In genomic region chr5:180466316-180466715, GRCh38 we compare ENCODE assay signal across 29 cellular contexts.
"Had no signal": no experiment of that assay in that cellular context is flagged by ENCODE, and none has a peak within 500 bp of the region (broad histone marks: within the 10 kb centered on the region; RNA-seq: fewer than 3 reads in every experiment).

No MANE protein-coding gene starts in this region.

- H3K27me3 ChIP-seq: body of pancreas, breast epithelium, Peyer's patch had no signal

- ATAC-seq: activated naive CD4-positive, alpha-beta T cell treated with anti-CD3 and anti-CD28 coated beads, Interleukin-2, amount 50 U/mL, for 72 hours; activated T-cell treated with anti-CD3 and anti-CD28 coated beads, Interleukin-2, amount 50 U/mL, for 4 hours; body of pancreas had no signal

- H3K9me3 ChIP-seq: adrenal gland, body of pancreas, breast epithelium, Peyer's patch had no signal

- H3K27ac ChIP-seq: adrenal gland, body of pancreas, breast epithelium, Peyer's patch, WERI-Rb-1 had no signal

- H3K4me3 Mint-ChIP-seq: activated CD4-positive, alpha-beta memory T cell treated with anti-CD3 and anti-CD28 coated beads, Interleukin-2, amount 10 ng/mL, durations not matched to agents 7 days and 5 days; activated naive CD4-positive, alpha-beta T cell treated with anti-CD3 and anti-CD28 coated beads for 36 hours; activated T-cell treated with anti-CD3 and anti-CD28 coated beads, Interleukin-2, amount 50 U/mL, for 4 hours; activated T-helper 1 cell treated with anti-CD3 and anti-CD28 coated beads, Interleukin-12 subunit alpha, Interleukin-12 subunit beta, Interleukin-2, Interleukin-4 antibody, amounts not matched to agents 30 ng/mL and 10 ng/mL and 1 ng/mL, durations not matched to agents 14 hours and 24 hours and 36 hours had no signal

- H3K27ac Mint-ChIP-seq: activated CD4-positive, alpha-beta memory T cell treated with anti-CD3 and anti-CD28 coated beads, Interleukin-2, amount 10 ng/mL, durations not matched to agents 7 days and 5 days; activated naive CD4-positive, alpha-beta T cell treated with anti-CD3 and anti-CD28 coated beads for 36 hours; activated naive CD4-positive, alpha-beta T cell treated with anti-CD3 and anti-CD28 coated beads, Interleukin-2, amount 50 U/mL, for 72 hours; activated T-helper 1 cell treated with anti-CD3 and anti-CD28 coated beads, Interleukin-12 subunit alpha, Interleukin-12 subunit beta, Interleukin-2, Interleukin-4 antibody, amounts not matched to agents 30 ng/mL and 10 ng/mL and 1 ng/mL, durations not matched to agents 14 hours and 24 hours and 36 hours had no signal

- H3K36me3 Mint-ChIP-seq: activated naive CD4-positive, alpha-beta T cell treated with anti-CD3 and anti-CD28 coated beads, Interleukin-2, amount 50 U/mL, for 72 hours had no signal

- DNase-seq: activated CD4-positive, alpha-beta memory T cell treated with anti-CD3 and anti-CD28 coated beads, Interleukin-2, amount 10 ng/mL, durations not matched to agents 7 days and 5 days; activated CD4-positive, alpha-beta T cell treated with anti-CD3 and anti-CD28 coated beads for 1 hour; activated CD4-positive, alpha-beta T cell treated with anti-CD3 and anti-CD28 coated beads for 48 hours; activated CD4-positive, CD25-positive, alpha-beta regulatory T cell; activated CD8-positive, alpha-beta memory T cell treated with anti-CD3 and anti-CD28 coated beads, Interleukin-2, amount 50 U/mL, for 4 hours; activated gamma-delta T cell treated with Interleukin-2 at 50 U/mL for 16 hours; activated naive CD4-positive, alpha-beta T cell treated with anti-CD3 and anti-CD28 coated beads for 36 hours; activated T-cell treated with anti-CD3 and anti-CD28 coated beads for 4 hours; activated T-cell treated with anti-CD3 and anti-CD28 coated beads, Interleukin-2, amount 50 U/mL, for 4 hours; central memory CD4-positive, alpha-beta T cell; Karpas-422; NCI-H1105; NCI-H1436; NCI-H1694; NCI-H1930; NCI-H2081 treated with DMSO at 0.1 percent for 48 hours; NCI-H345; NCI-H524 treated with DMSO at 0.1 percent for 48 hours; NK-92 treated with Interleukin-12 subunit alpha and Interleukin-12 subunit beta, amount 100 ng/mL, for 24 hours; RPMI8226; T-helper 1 cell; T1000; WERI-Rb-1 had no signal

- H3K4me1 Mint-ChIP-seq: activated CD4-positive, alpha-beta memory T cell treated with anti-CD3 and anti-CD28 coated beads, Interleukin-2, amount 10 ng/mL, durations not matched to agents 7 days and 5 days had no signal

- H3K4me3 ChIP-seq: adrenal gland, body of pancreas, breast epithelium, Peyer's patch had no signal

- H3K4me1 ChIP-seq: adrenal gland, breast epithelium had no signal

- H3K36me3 ChIP-seq: adrenal gland, breast epithelium, Peyer's patch, WERI-Rb-1 had no signal
